8 cellular contexts compared by ENCODE assay signal in genomic region chr12:40691913-40692616, GRCh38. TPM values are rescaled to one million over a fixed set of nuclear protein-coding genes. Genes with fewer than 3 reads are reported as not detected.
DNase-seq lines count a peak whose midpoint lies in the region; ATAC-seq and TF ChIP-seq lines count a peak whose summit lies in the region.

Gene CNTN1 (plus strand): TSS chr12:40692439.

- peak within 1 kb of the TSS; percentile 41; the same call in 1 of the 2 replicates for H3K27ac Mint-ChIP-seq in WTC11

- 5 to 7% (median 6%) methylated on average over 21 to 22 of the region's 22 CpGs for WGBS in heart left ventricle, 4 donors

- H3K4me3 ChIP-seq in heart left ventricle (peak within 1 kb of the TSS; percentile 10 to 46 (median 37)), parathyroid adenoma (ENCODE audit: low read depth, low read length) (peak within 1 kb of the TSS; percentile 48)

- H3K36me3 Mint-ChIP-seq in WTC11 = no peaks in the 10 kb centered on the region

- H3K27me3 ChIP-seq in heart left ventricle (peaks cover 2 to 44% (median 24%) of the 10 kb centered on the region in 9 donors), parathyroid adenoma (ENCODE audit: control insufficient read depth, insufficient read depth, low read length) (no peaks in the 10 kb centered on the region)

- peak within 1 kb of the TSS; percentile 68 for H3K4me2 ChIP-seq in parathyroid adenoma (ENCODE audit: low read length)

- H3K4me1 ChIP-seq in heart left ventricle (peaks cover 0 to 18% (median 6%) of the 10 kb centered on the region in 12 donors), parathyroid adenoma (peaks cover 3% of the 10 kb centered on the region)

- H3K4me1 Mint-ChIP-seq in WTC11 = peaks cover 17% of the 10 kb centered on the region

- no peaks in the 10 kb centered on the region for H3K79me2 ChIP-seq in parathyroid adenoma

- H3K9me3 ChIP-seq in heart left ventricle (no peaks in the 10 kb centered on the region), parathyroid adenoma (ENCODE audit: control insufficient read depth, low read length) (no peaks in the 10 kb centered on the region)

- peak within 1 kb of the TSS; percentile 84 for H2AFZ ChIP-seq in parathyroid adenoma

- intact Hi-C loops in heart left ventricle (cut with DNase I) = no loop called here

- H3K9ac ChIP-seq in parathyroid adenoma = no peak within 1 kb of the TSS

- DNase-seq in WTC11 (ENCODE audit: low spot score) (peak; percentile 92), heart left ventricle (peak in 1 of 5 donors; percentile 14), KG1 (lab: John Stamatoyannopoulos, UW) (no peak), AML-193 (lab: John Stamatoyannopoulos, UW) (no peak)

- POLR2A ChIA-PET in WTC11 (lab: Charles Lee) = no interaction called here

- H3K4me3 Mint-ChIP-seq in WTC11 = peak within 1 kb of the TSS; percentile 87

- CTCF ChIA-PET in WTC11 (lab: Charles Lee) = no interaction called here

- H3K27ac ChIP-seq in heart left ventricle = no peak within 1 kb of the TSS
- H3K27ac ChIP-seq in parathyroid adenoma = peak within 1 kb of the TSS; percentile 50

- H3K36me3 ChIP-seq in heart left ventricle = no peaks in the 10 kb centered on the region
- H3K36me3 ChIP-seq in parathyroid adenoma (ENCODE audit: control insufficient read depth, insufficient read depth, low read length) = no peaks in the 10 kb centered on the region

- H3K9me3 Mint-ChIP-seq in WTC11 = no peaks in the 10 kb centered on the region

- TF ChIP-seq POLR2A in heart left ventricle (IDR thresholded peaks at IDR 0.05) = no peak

- TF ChIP-seq CTCF in WTC11 (IDR thresholded peaks at IDR 0.05) (no peak), heart left ventricle (IDR thresholded peaks at IDR 0.05) (no peak), parathyroid adenoma (IDR thresholded peaks at IDR 0.05) (no peak)

- ATAC-seq in GM18867 (IDR thresholded peaks at IDR 0.05; ENCODE audit: unreplicated experiment) = peak; percentile 87
- peak; percentile 56 for ATAC-seq in HG03565 (IDR thresholded peaks at IDR 0.05; ENCODE audit: unreplicated experiment)
- ATAC-seq in WTC11 = peak; percentile 95
- ATAC-seq in heart left ventricle = peak in 2 of 4 donors; percentile 30 to 58
- no peak for ATAC-seq in HG03457 (IDR thresholded peaks at IDR 0.05; ENCODE audit: unreplicated experiment)

- peaks cover 3% of the 10 kb centered on the region; the same call in 1 of the 2 replicates for H3K27me3 Mint-ChIP-seq in WTC11 (ENCODE audit: low read depth)

TF ChIP-seq in WTC11, 78 proteins besides CTCF, POLR2A, EP300 and RAD21:
- TF ChIP-seq ATF3 (CRISPR knock-in tag; conservative IDR thresholded peaks at IDR 0.05) = no peak
- peak; percentile 82 for TF ChIP-seq NFYB (CRISPR knock-in tag; conservative IDR thresholded peaks at IDR 0.05; ENCODE audit: low read depth)
- no peak for TF ChIP-seq JUN (CRISPR knock-in tag; IDR thresholded peaks at IDR 0.05)

RNA-seq across cellular contexts. Expression of gene CNTN1, which starts in this region (rescaled TPM):
- total RNA-seq in WTC11 (2021) = 15.6 to 17.0 TPM (median 16.9 TPM) in 3 replicates
- total RNA-seq in heart left ventricle = under 1 TPM in 7 of 9 donors, not detected in 2; 0.13 to 0.66 (median 0.27) TPM
- polyA plus RNA-seq in heart left ventricle = under 1 TPM; 0.01 to 0.04 TPM
